ENCODE assay signal across 2 cellular contexts in the genomic region with DNA sequence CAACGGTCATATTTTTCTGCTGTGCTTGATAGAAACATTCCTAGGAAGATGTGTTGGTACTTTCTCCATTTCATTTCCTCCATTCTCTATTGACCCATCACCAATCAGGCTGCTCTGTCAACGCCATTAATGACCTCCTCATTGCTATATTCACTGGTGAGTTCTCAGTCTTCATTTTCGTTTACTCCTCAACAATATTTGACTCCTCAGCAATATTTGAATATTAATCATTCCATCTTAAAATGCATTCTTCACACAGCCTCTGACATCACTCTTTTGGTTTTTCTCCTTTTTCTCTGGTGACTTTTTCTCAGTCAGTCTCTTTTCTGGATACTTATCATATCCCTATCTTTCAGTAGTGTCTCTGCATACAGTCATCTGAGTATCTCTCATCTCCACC.
TF ChIP-seq lines count a peak whose summit lies in the region.

No MANE protein-coding gene starts in this region.

TF ChIP-seq in HepG2, 621 proteins besides CTCF, POLR2A, EP300 and RAD21 (continued from another document):
- TF ChIP-seq ZNF234 (CRISPR knock-in tag; conservative IDR thresholded peaks at IDR 0.05): no peak
- TF ChIP-seq SRSF1 (optimal IDR thresholded peaks at IDR 0.05; ENCODE audit: low read depth, low read length): no peak
- TF ChIP-seq, protein P1, sequence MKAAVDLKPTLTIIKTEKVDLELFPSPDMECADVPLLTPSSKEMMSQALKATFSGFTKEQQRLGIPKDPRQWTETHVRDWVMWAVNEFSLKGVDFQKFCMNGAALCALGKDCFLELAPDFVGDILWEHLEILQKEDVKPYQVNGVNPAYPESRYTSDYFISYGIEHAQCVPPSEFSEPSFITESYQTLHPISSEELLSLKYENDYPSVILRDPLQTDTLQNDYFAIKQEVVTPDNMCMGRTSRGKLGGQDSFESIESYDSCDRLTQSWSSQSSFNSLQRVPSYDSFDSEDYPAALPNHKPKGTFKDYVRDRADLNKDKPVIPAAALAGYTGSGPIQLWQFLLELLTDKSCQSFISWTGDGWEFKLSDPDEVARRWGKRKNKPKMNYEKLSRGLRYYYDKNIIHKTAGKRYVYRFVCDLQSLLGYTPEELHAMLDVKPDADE (CRISPR knock-in tag; IDR thresholded peaks at IDR 0.05): no peak
- no peak for TF ChIP-seq ZNF598 (CRISPR knock-in tag; IDR thresholded peaks at IDR 0.05; ENCODE audit: borderline replicate concordance)
- peak; percentile 43; the same call in 1 of the 2 replicates for TF ChIP-seq MAFF (IDR thresholded peaks at IDR 0.05; ENCODE audit: low read depth, low read length)
TF ChIP-seq in HepG2: peak in this region for 2.

TF ChIP-seq in GM23338, 12 proteins besides CTCF, POLR2A, EP300 and RAD21 (continued from another document):
- TF ChIP-seq, protein P2, sequence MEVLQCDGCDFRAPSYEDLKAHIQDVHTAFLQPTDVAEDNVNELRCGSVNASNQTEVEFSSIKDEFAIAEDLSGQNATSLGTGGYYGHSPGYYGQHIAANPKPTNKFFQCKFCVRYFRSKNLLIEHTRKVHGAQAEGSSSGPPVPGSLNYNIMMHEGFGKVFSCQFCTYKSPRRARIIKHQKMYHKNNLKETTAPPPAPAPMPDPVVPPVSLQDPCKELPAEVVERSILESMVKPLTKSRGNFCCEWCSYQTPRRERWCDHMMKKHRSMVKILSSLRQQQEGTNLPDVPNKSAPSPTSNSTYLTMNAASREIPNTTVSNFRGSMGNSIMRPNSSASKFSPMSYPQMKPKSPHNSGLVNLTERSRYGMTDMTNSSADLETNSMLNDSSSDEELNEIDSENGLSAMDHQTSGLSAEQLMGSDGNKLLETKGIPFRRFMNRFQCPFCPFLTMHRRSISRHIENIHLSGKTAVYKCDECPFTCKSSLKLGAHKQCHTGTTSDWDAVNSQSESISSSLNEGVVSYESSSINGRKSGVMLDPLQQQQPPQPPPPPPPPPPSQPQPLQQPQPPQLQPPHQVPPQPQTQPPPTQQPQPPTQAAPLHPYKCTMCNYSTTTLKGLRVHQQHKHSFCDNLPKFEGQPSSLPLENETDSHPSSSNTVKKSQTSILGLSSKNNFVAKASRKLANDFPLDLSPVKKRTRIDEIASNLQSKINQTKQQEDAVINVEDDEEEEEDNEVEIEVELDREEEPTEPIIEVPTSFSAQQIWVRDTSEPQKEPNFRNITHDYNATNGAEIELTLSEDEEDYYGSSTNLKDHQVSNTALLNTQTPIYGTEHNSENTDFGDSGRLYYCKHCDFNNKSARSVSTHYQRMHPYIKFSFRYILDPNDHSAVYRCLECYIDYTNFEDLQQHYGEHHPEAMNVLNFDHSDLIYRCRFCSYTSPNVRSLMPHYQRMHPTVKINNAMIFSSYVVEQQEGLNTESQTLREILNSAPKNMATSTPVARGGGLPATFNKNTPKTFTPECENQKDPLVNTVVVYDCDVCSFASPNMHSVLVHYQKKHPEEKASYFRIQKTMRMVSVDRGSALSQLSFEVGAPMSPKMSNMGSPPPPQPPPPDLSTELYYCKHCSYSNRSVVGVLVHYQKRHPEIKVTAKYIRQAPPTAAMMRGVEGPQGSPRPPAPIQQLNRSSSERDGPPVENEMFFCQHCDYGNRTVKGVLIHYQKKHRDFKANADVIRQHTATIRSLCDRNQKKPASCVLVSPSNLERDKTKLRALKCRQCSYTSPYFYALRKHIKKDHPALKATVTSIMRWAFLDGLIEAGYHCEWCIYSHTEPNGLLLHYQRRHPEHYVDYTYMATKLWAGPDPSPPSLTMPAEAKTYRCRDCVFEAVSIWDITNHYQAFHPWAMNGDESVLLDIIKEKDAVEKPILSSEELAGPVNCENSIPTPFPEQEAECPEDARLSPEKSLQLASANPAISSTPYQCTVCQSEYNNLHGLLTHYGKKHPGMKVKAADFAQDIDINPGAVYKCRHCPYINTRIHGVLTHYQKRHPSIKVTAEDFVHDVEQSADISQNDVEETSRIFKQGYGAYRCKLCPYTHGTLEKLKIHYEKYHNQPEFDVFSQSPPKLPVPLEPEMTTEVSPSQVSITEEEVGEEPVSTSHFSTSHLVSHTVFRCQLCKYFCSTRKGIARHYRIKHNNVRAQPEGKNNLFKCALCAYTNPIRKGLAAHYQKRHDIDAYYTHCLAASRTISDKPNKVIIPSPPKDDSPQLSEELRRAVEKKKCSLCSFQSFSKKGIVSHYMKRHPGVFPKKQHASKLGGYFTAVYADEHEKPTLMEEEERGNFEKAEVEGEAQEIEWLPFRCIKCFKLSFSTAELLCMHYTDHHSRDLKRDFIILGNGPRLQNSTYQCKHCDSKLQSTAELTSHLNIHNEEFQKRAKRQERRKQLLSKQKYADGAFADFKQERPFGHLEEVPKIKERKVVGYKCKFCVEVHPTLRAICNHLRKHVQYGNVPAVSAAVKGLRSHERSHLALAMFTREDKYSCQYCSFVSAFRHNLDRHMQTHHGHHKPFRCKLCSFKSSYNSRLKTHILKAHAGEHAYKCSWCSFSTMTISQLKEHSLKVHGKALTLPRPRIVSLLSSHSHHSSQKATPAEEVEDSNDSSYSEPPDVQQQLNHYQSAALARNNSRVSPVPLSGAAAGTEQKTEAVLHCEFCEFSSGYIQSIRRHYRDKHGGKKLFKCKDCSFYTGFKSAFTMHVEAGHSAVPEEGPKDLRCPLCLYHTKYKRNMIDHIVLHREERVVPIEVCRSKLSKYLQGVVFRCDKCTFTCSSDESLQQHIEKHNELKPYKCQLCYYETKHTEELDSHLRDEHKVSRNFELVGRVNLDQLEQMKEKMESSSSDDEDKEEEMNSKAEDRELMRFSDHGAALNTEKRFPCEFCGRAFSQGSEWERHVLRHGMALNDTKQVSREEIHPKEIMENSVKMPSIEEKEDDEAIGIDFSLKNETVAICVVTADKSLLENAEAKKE (CRISPR knock-in tag; IDR thresholded peaks at IDR 0.05): no peak
